ENCODE assay signal across 1 cellular context in the genomic region with DNA sequence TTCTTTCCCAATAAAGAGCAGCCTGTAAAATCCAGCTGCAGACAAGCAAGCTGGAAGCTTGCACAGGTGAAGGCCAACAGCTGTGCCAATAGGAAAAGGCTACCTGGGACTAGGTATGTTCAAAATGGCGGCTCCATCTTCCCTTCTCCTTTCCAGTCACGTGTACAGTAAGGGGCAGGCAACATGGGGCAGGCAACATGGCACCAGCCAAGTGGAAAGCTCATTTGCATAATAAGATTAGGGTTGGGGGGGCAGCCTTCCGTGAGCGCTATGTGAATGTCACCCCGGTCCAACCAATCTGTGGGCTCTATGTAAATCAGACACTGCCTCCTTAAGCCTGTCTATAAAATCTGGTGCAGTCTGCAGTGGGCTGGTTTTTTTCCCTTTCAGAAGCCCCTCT.
TF ChIP-seq lines count a peak whose summit lies in the region.

No MANE protein-coding gene starts in this region.

TF ChIP-seq in H1, 55 proteins besides CTCF, POLR2A, EP300 and RAD21:
- no peak for TF ChIP-seq SRF (IDR thresholded peaks at IDR 0.05; ENCODE audit: low read depth, low read length)
- TF ChIP-seq YY1 (IDR thresholded peaks at IDR 0.05; ENCODE audit: low read depth, low read length): 0 out of 2 replicates have a peak, but pooled peaks have one; percentile 10
